ENCODE assay signal across 10 cellular contexts in the genomic region with DNA sequence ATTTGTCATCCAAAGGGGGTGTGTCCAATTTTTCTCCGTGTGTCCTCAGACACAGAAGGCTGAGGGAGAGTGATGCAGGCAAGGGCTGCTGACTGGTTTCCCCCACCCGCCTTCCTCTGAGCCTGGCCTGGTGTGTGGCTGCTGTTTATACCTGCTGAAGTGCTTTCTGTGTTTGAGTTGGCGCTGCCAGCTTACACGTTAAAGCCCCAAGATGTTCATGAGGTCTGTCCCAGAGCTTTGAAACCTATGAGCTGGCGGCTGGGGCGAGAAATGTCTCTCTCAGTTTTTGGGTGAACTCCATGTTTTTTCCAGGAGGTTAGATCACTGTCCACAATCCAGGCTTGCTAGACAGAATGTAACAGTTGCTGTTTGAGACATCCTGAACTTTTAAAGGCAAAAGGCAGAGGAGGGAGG.
A peak's percentile ranks its signal among the peaks of the same experiment; 100 is the strongest.
DNase-seq lines count a peak whose midpoint lies in the region; ATAC-seq, FAIRE-seq and TF ChIP-seq lines count a peak whose summit lies in the region.
"Had no signal": no experiment of that assay in that cellular context is flagged by ENCODE, and none has a peak within 500 bp of the region (broad histone marks: within the 10 kb centered on the region; RNA-seq: fewer than 3 reads in every experiment).

No MANE protein-coding gene starts in this region.

- POLR2A ChIA-PET in activated CD8-positive, alpha-beta T cell treated with anti-CD3 and anti-CD28 coated beads, Interleukin-2, amount 10 ng/mL, durations not matched to agents 7 days and 5 days (lab: Charles Lee) = no interaction called here

- H3K36me3 Mint-ChIP-seq in activated CD8-positive, alpha-beta T cell treated with anti-CD3 and anti-CD28 coated beads, Interleukin-2, amount 10 ng/mL, durations not matched to agents 7 days and 5 days (ENCODE audit: low read depth) = no peaks in the 10 kb centered on the region

- no peak overlapping the region for H3K4me3 Mint-ChIP-seq in activated CD8-positive, alpha-beta T cell treated with anti-CD3 and anti-CD28 coated beads, Interleukin-2, amount 10 ng/mL, durations not matched to agents 7 days and 5 days
- H3K4me3 Mint-ChIP-seq: T-helper 1 cell treated with Interleukin-12 subunit alpha and Interleukin-12 subunit beta and Interleukin-4 antibody, amounts not matched to agents 30 μg/mL and 1 μg/mL, for 36 hours had no signal

- no peaks in the 10 kb centered on the region for H3K4me1 Mint-ChIP-seq in activated CD8-positive, alpha-beta T cell treated with anti-CD3 and anti-CD28 coated beads, Interleukin-2, amount 10 ng/mL, durations not matched to agents 7 days and 5 days (ENCODE audit: low read depth)

- TF ChIP-seq POLR2A in body of pancreas (IDR thresholded peaks at IDR 0.05) (no peak), gastrocnemius medialis (IDR thresholded peaks at IDR 0.05) (peak in 1 of 2 donors; percentile 26)

- peaks cover 5% of the 10 kb centered on the region for H3K4me1 ChIP-seq in body of pancreas
- H3K4me1 ChIP-seq in gastrocnemius medialis = no peaks in the 10 kb centered on the region

- 53 to 57% methylated on average over 6 of the region's 6 CpGs for WGBS in body of pancreas, 2 donors

- H3K27me3 ChIP-seq in body of pancreas (no peaks in the 10 kb centered on the region), gastrocnemius medialis (no peaks in the 10 kb centered on the region)

- peak; percentile 43 for DNase-seq in GM03348 (ENCODE audit: low spot score)
- peak in 3 of 4 donors; percentile 12 to 16 (median 14) for DNase-seq in body of pancreas
- DNase-seq in left colon = peak; percentile 11 to 45
- peak; percentile 5 to 25 for DNase-seq in gastrocnemius medialis
- DNase-seq in activated CD8-positive, alpha-beta T cell treated with anti-CD3 and anti-CD28 coated beads, Interleukin-2, amount 10 ng/mL, durations not matched to agents 7 days and 5 days = no peak
- no peak for DNase-seq in urothelium cell line (ENCODE audit: low spot score)
- DNase-seq: cerebellar nuclear complex had no signal

- peak; percentile 24 for ATAC-seq in body of pancreas
- ATAC-seq in left colon = no peak
- peak; percentile 90 to 93 for ATAC-seq in gastrocnemius medialis
- ATAC-seq in HG02759 (IDR thresholded peaks at IDR 0.05; ENCODE audit: unreplicated experiment) = no peak
- ATAC-seq in activated CD8-positive, alpha-beta T cell treated with anti-CD3 and anti-CD28 coated beads, Interleukin-2, amount 10 ng/mL, durations not matched to agents 7 days and 5 days = no peak
- no peak for ATAC-seq in GM19452 (IDR thresholded peaks at IDR 0.05; ENCODE audit: unreplicated experiment)

- H3K27ac ChIP-seq in body of pancreas (peak overlapping the region; percentile 12 to 49 (median 32)), gastrocnemius medialis (peak overlapping the region; percentile 23 to 60 (median 54))

- H3K27me3 Mint-ChIP-seq in activated CD8-positive, alpha-beta T cell treated with anti-CD3 and anti-CD28 coated beads, Interleukin-2, amount 10 ng/mL, durations not matched to agents 7 days and 5 days (ENCODE audit: low read depth) = no peaks in the 10 kb centered on the region

- no peaks in the 10 kb centered on the region for H3K36me3 ChIP-seq in body of pancreas (replicated peaks in 1 of 2; ENCODE audit: insufficient read depth in 1 of 2, low read depth in 2 of 2)
- H3K36me3 ChIP-seq in gastrocnemius medialis = no peaks in the 10 kb centered on the region

- no peak overlapping the region for H3K4me3 ChIP-seq in body of pancreas
- H3K4me3 ChIP-seq in gastrocnemius medialis = no peak overlapping the region

- TF ChIP-seq CTCF in body of pancreas (IDR thresholded peaks at IDR 0.05) = no peak
- no peak for TF ChIP-seq CTCF in gastrocnemius medialis (IDR thresholded peaks at IDR 0.05 in 4 of 5, conservative IDR thresholded peaks at IDR 0.05 in 1 of 5)

- CTCF ChIA-PET in activated CD8-positive, alpha-beta T cell treated with anti-CD3 and anti-CD28 coated beads, Interleukin-2, amount 10 ng/mL, durations not matched to agents 7 days and 5 days (lab: Charles Lee) = no interaction called here

- intact Hi-C loops in body of pancreas (cut with DNase I) = no loop called here
- intact Hi-C loops in left colon (cut with DNase I, micrococcal nuclease) = no loop called here
- intact Hi-C loops in gastrocnemius medialis (cut with DNase I; ENCODE audit: low total_unique reads) = no loop called here

- FAIRE-seq in urothelium cell line (lab: Jason Lieb, UNC) = no peak

- in situ Hi-C loops in gastrocnemius medialis (cut with MboI; ENCODE audit: low sequenced_read_pairs in 4 of 4) = no loop called here

- H3K9me3 ChIP-seq in body of pancreas (no peaks in the 10 kb centered on the region), gastrocnemius medialis (no peaks in the 10 kb centered on the region)

- H3K9me3 Mint-ChIP-seq in activated CD8-positive, alpha-beta T cell treated with anti-CD3 and anti-CD28 coated beads, Interleukin-2, amount 10 ng/mL, durations not matched to agents 7 days and 5 days (ENCODE audit: insufficient read depth) = no peaks in the 10 kb centered on the region
- H3K9me3 Mint-ChIP-seq: T-helper 1 cell treated with Interleukin-12 subunit alpha and Interleukin-12 subunit beta and Interleukin-4 antibody, amounts not matched to agents 30 μg/mL and 1 μg/mL, for 36 hours had no signal

- no peak overlapping the region for H3K27ac Mint-ChIP-seq in activated CD8-positive, alpha-beta T cell treated with anti-CD3 and anti-CD28 coated beads, Interleukin-2, amount 10 ng/mL, durations not matched to agents 7 days and 5 days
- H3K27ac Mint-ChIP-seq: T-helper 1 cell treated with Interleukin-12 subunit alpha and Interleukin-12 subunit beta and Interleukin-4 antibody, amounts not matched to agents 30 μg/mL and 1 μg/mL, for 36 hours had no signal

Comparison
In these comparisons a context has a peak if more than half of its experiments do, and no peak if none do; other contexts are left out.
1. DNase-seq: peak in GM03348 (single experiment), body of pancreas (3 of 4), left colon (2 of 2) and gastrocnemius medialis (2 of 2); none in activated CD8-positive, alpha-beta T cell treated with anti-CD3 and anti-CD28 coated beads, Interleukin-2, amount 10 ng/mL, durations not matched to agents 7 days and 5 days (single experiment) and urothelium cell line (single experiment).
2. ATAC-seq: peak in body of pancreas (single experiment) and gastrocnemius medialis (2 of 2); none in left colon (single experiment), HG02759 (single experiment), activated CD8-positive, alpha-beta T cell treated with anti-CD3 and anti-CD28 coated beads, Interleukin-2, amount 10 ng/mL, durations not matched to agents 7 days and 5 days (single experiment) and GM19452 (single experiment).